27 cellular contexts compared by ENCODE assay signal in the genomic region with DNA sequence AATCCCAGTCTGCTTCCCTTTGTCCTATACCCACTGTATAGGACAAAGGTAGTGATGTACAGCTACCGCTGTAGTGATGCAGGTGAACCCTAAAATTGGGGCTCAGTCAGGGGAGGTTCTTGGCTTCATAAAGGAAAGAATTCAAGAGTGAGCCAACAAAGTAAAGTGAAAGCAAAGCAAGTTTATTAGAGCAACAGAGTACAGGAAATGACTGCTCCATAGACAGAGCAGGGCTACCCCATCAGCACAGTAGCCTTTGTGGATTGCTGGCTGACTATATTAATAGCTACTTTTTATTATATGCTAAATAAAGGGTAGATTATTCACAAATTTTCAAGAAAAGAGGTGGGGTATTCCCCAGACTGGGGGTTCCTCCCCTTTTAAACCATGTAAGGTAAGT. TPM values are rescaled to one million over a fixed set of nuclear protein-coding genes. Genes with fewer than 3 reads are reported as not detected.
A peak's percentile ranks its signal among the peaks of the same experiment; 100 is the strongest.
DNase-seq lines count a peak whose midpoint lies in the region; ATAC-seq, FAIRE-seq and TF ChIP-seq lines count a peak whose summit lies in the region.
"Had no signal": no experiment of that assay in that cellular context is flagged by ENCODE, and none has a peak within 500 bp of the region (broad histone marks: within the 10 kb centered on the region; RNA-seq: fewer than 3 reads in every experiment).

No MANE protein-coding gene starts in this region.

- no peak overlapping the region for H3K9ac ChIP-seq in K562 (ENCODE audit: insufficient read depth in 1 of 2, low read depth in 2 of 2, low read length in 2 of 2)
- H3K9ac ChIP-seq: GM23248 had no signal

- in situ Hi-C loops in K562 (cut with MboI): loop anchor here (10.0 kb wide), 1 partner anchor 385 kb away; no protein-coding TSS in a partner anchor

- TF ChIP-seq CTCF in CD4-positive, alpha-beta T cell (IDR thresholded peaks at IDR 0.05): no peak
- no peak for TF ChIP-seq CTCF in K562 (IDR thresholded peaks at IDR 0.05 in 2 of 3, conservative IDR thresholded peaks at IDR 0.05 in 1 of 3; ENCODE audit: insufficient read depth in 2 of 3, low read depth in 1 of 3, low read length in 3 of 3)
- no peak for TF ChIP-seq CTCF in upper lobe of left lung (IDR thresholded peaks at IDR 0.05)
- no peak for TF ChIP-seq CTCF in dorsolateral prefrontal cortex (IDR thresholded peaks at IDR 0.05 in 54 of 56, conservative IDR thresholded peaks at IDR 0.05 in 2 of 56; ENCODE audit: low read depth in 1 of 56, partially characterized antibody in 56 of 56)

- no peak overlapping the region for H3K4me2 ChIP-seq in K562 (ENCODE audit: insufficient read depth, low read length)

- no peaks in the 10 kb centered on the region for H4K20me1 ChIP-seq in K562 (replicated peaks; ENCODE audit: control insufficient read depth, insufficient read depth, low read length)

- H3K27me3 ChIP-seq in CD4-positive, alpha-beta T cell (ENCODE audit: control insufficient read depth, insufficient read depth, low read length): no peaks in the 10 kb centered on the region
- no peaks in the 10 kb centered on the region for H3K27me3 ChIP-seq in K562 (ENCODE audit: control insufficient read depth in 2 of 2, insufficient read depth in 2 of 2, low read length in 2 of 2)
- no peaks in the 10 kb centered on the region for H3K27me3 ChIP-seq in upper lobe of left lung
- H3K27me3 ChIP-seq in dorsolateral prefrontal cortex: no peaks in the 10 kb centered on the region

- 90% methylated on average over 1 of the region's 1 CpG for WGBS in K562 (ENCODE audit: insufficient coverage, low coverage, missing lambda C conversion rate)
- WGBS in upper lobe of left lung, 2 donors: 85 to 94% methylated on average over 1 of the region's 1 CpG

- H3K9me3 Mint-ChIP-seq in T-helper 1 cell treated with Interleukin-12 subunit alpha and Interleukin-12 subunit beta and Interleukin-4 antibody, amounts not matched to agents 30 μg/mL and 1 μg/mL, for 36 hours: no peaks in the 10 kb centered on the region
- H3K9me3 Mint-ChIP-seq in CD4-positive, alpha-beta T cell: no peaks in the 10 kb centered on the region

- no peaks in the 10 kb centered on the region for H3K36me3 Mint-ChIP-seq in T-helper 1 cell treated with Interleukin-12 subunit alpha and Interleukin-12 subunit beta and Interleukin-4 antibody, amounts not matched to agents 30 μg/mL and 1 μg/mL, for 36 hours (ENCODE audit: low read depth)
- H3K36me3 Mint-ChIP-seq in CD4-positive, alpha-beta T cell (ENCODE audit: low read depth): no peaks in the 10 kb centered on the region
- H3K36me3 Mint-ChIP-seq: CD4-positive, CD25-positive, alpha-beta regulatory T cell had no signal

- ATAC-seq in CD4-positive, alpha-beta T cell (ENCODE audit: poor library complexity): peak; percentile 37
- ATAC-seq in K562 (no peak), upper lobe of left lung (ENCODE audit: low FRiP score in 2 of 2) (no peak), HG03045 (IDR thresholded peaks at IDR 0.05; ENCODE audit: unreplicated experiment) (no peak)

- POLR2A ChIA-PET in CD4-positive, alpha-beta T cell (lab: Charles Lee): no interaction called here
- POLR2A ChIA-PET in K562 (lab: Yijun Ruan, JAX): no interaction called here

- no peak for TF ChIP-seq RAD21 in K562 (CRISPR knock-in tag; conservative IDR thresholded peaks at IDR 0.05 in 1 of 2, IDR thresholded peaks at IDR 0.05 in 1 of 2)

- no peaks in the 10 kb centered on the region for H3K9me3 ChIP-seq in CD4-positive, alpha-beta T cell (ENCODE audit: control insufficient read depth, low read length)
- no peaks in the 10 kb centered on the region for H3K9me3 ChIP-seq in K562 (replicated peaks; ENCODE audit: control insufficient read depth, insufficient read depth, low read depth, low read length)
- H3K9me3 ChIP-seq in upper lobe of left lung: no peaks in the 10 kb centered on the region

- H3K79me2 ChIP-seq in K562 (ENCODE audit: control insufficient read depth, insufficient read depth, low read length): no peaks in the 10 kb centered on the region

- CTCF ChIA-PET in CD4-positive, alpha-beta T cell (lab: Charles Lee): no interaction called here
- CTCF ChIA-PET in K562 (lab: Yijun Ruan, JAX; ENCODE audit: low intra/inter-chr PET ratio): no interaction called here

- no peaks in the 10 kb centered on the region for H3K36me3 ChIP-seq in K562 (ENCODE audit: control insufficient read depth, insufficient read depth, low read length)
- H3K36me3 ChIP-seq in upper lobe of left lung: no peaks in the 10 kb centered on the region

- TF ChIP-seq EP300 in K562 (IDR thresholded peaks at IDR 0.05; ENCODE audit: low read length) (no peak), upper lobe of left lung (IDR thresholded peaks at IDR 0.05) (no peak)

- no peak for TF ChIP-seq POLR2A in K562 (conservative IDR thresholded peaks at IDR 0.05)
- no peak for TF ChIP-seq POLR2A in upper lobe of left lung (IDR thresholded peaks at IDR 0.05)

- H3K4me1 Mint-ChIP-seq in T-helper 1 cell treated with Interleukin-12 subunit alpha and Interleukin-12 subunit beta and Interleukin-4 antibody, amounts not matched to agents 30 μg/mL and 1 μg/mL, for 36 hours (ENCODE audit: low read depth): peaks cover 8% of the 10 kb centered on the region
- peaks cover 8% of the 10 kb centered on the region for H3K4me1 Mint-ChIP-seq in CD4-positive, alpha-beta T cell (ENCODE audit: low read depth)
- H3K4me1 Mint-ChIP-seq: H9 had no signal

- no peaks in the 10 kb centered on the region for H3K27me3 Mint-ChIP-seq in T-helper 1 cell treated with Interleukin-12 subunit alpha and Interleukin-12 subunit beta and Interleukin-4 antibody, amounts not matched to agents 30 μg/mL and 1 μg/mL, for 36 hours (ENCODE audit: low read depth)
- H3K27me3 Mint-ChIP-seq in CD4-positive, alpha-beta T cell: no peaks in the 10 kb centered on the region

- H3K27ac ChIP-seq in CD4-positive, alpha-beta T cell (ENCODE audit: low read depth, low read length): no peak overlapping the region
- H3K27ac ChIP-seq in K562 (ENCODE audit: extremely low read depth, low read depth, low read length) (no peak overlapping the region), upper lobe of left lung (peak overlapping the region; percentile 60 to 77 (median 64)), dorsolateral prefrontal cortex (no peak overlapping the region)
- H3K27ac ChIP-seq: GM23248, RWPE1 had no signal

- peak overlapping the region; percentile 55; the same call in 1 of the 2 replicates for H2AFZ ChIP-seq in K562 (ENCODE audit: low read depth, low read length)
- H2AFZ ChIP-seq: GM23248 had no signal

- H3K4me3 ChIP-seq in K562 (no peak overlapping the region), upper lobe of left lung (no peak overlapping the region), dorsolateral prefrontal cortex (no peak overlapping the region)
- H3K4me3 ChIP-seq: GM23248 had no signal

- intact Hi-C loops in CD4-positive, alpha-beta T cell (cut with DNase I, micrococcal nuclease): no loop called here
- intact Hi-C loops in K562 (cut with micrococcal nuclease) (no loop called here), dorsolateral prefrontal cortex (cut with DNase I) (loop anchor here in 1 of 2 donors (10.0 kb wide), 1 partner anchor 235 kb away; no protein-coding TSS in a partner anchor)

- H3K4me3 Mint-ChIP-seq in T-helper 1 cell treated with Interleukin-12 subunit alpha and Interleukin-12 subunit beta and Interleukin-4 antibody, amounts not matched to agents 30 μg/mL and 1 μg/mL, for 36 hours: no peak overlapping the region
- no peak overlapping the region for H3K4me3 Mint-ChIP-seq in CD4-positive, alpha-beta T cell
- H3K4me3 Mint-ChIP-seq: CD4-positive, CD25-positive, alpha-beta regulatory T cell; H9 had no signal

- H3K9me1 ChIP-seq in K562 (ENCODE audit: control insufficient read depth, insufficient read depth, low read length): no peaks in the 10 kb centered on the region

- H3K4me1 ChIP-seq in K562 (replicated peaks in 1 of 2; ENCODE audit: control insufficient read depth in 2 of 2, insufficient read depth in 2 of 2, low read length in 2 of 2) (peaks cover 0 to 4% of the 10 kb centered on the region in 2 experiments; a peak in 1 of 5 replicates), upper lobe of left lung (peaks cover 0 to 11% (median 9%) of the 10 kb centered on the region in 4 donors)

- no peak for DNase-seq in T-helper 1 cell
- DNase-seq in CD4-positive, alpha-beta T cell: no peak
- no peak for DNase-seq in K562 (ENCODE audit: extremely low read depth in 1 of 4, low spot score in 3 of 4)
- DNase-seq in upper lobe of left lung: no peak
- DNase-seq in dorsolateral prefrontal cortex: no peak
- DNase-seq: 8988T; CD4-positive, CD25-positive, alpha-beta regulatory T cell; GM23248; H9; KBM-7; NCI-H1092; NCI-H1417 treated with DMSO at 0.1 percent for 48 hours; NCI-H1694 treated with DMSO at 0.1 percent for 48 hours; NCI-H2081; NCI-H2227 treated with DMSO at 0.1 percent for 48 hours; NCI-H526 treated with DMSO at 0.1 percent for 48 hours; SHP77 treated with DMSO at 0.1 percent for 48 hours had no signal

- peak overlapping the region; percentile 5 for H3K27ac Mint-ChIP-seq in T-helper 1 cell treated with Interleukin-12 subunit alpha and Interleukin-12 subunit beta and Interleukin-4 antibody, amounts not matched to agents 30 μg/mL and 1 μg/mL, for 36 hours
- no peak overlapping the region for H3K27ac Mint-ChIP-seq in CD4-positive, alpha-beta T cell
- H3K27ac Mint-ChIP-seq: H9 had no signal

- no peak for FAIRE-seq in K562 (lab: Jason Lieb, UNC)
- FAIRE-seq: D721Med, GM18507, HepG2 had no signal

- BruUV-seq in K562 (replicated peaks; lab: Mats Ljungman, UMichigan): no TSS peak

RNA-seq across cellular contexts. Expression of a gene that starts 3.3 kb away (rescaled TPM):
- not detected for total RNA-seq in CD4-positive, alpha-beta T cell
- total RNA-seq in K562 (2011; cell fraction: chromatin; rRNA removed; ENCODE audit: low replicate concordance): 0.19 and 0.33 TPM in 2 replicates
- not detected in 2 replicates for total RNA-seq in K562 (2011; cell fraction: nucleolus; rRNA removed)
- total RNA-seq in K562 (2011; cell fraction: nucleoplasm; rRNA removed): not detected in 2 replicates
- total RNA-seq in K562 (2014; rRNA removed): not detected in 2 replicates
- total RNA-seq in K562 (2014; rRNA removed; fragmentation: Illumina TruSeq; extraction: Trizol): 0.19 TPM in 1 of 2 replicates, not detected in the other
- total RNA-seq in K562 (2015; rRNA removed; fragmentation: Illumina TruSeq; extraction: Trizol): 0.15 TPM in 1 of 2 replicates, not detected in the other
- total RNA-seq in K562 (2021): 0.11 TPM in 1 of 2 replicates, not detected in the other
- polyA plus RNA-seq in K562 (2011; rRNA removed): 0.24 and 0.49 TPM in 2 replicates
- polyA plus RNA-seq in K562 (2011; cell fraction: cytosol; rRNA removed): 0.25 TPM in 1 of 2 replicates, not detected in the other
- 0.27 and 0.74 TPM in 2 replicates for polyA plus RNA-seq in K562 (2011; cell fraction: nucleus; rRNA removed)
- 0.08 and 0.32 TPM in 2 replicates for polyA plus RNA-seq in K562 (2012)
- 0.18 TPM in 1 of 2 replicates, not detected in the other for polyA plus RNA-seq in K562 (2014; fragmentation: Illumina TruSeq; extraction: Trizol)
- polyA plus RNA-seq in K562 (2014; fragmentation: Nextera tagmentation; extraction: Ambion mirVana): under 1 TPM; 0.03 to 0.06 TPM
- 0.07 and 0.15 TPM in 2 replicates for polyA plus RNA-seq in K562 (2014; rRNA removed)
- 0.45 TPM in 1 of 2 replicates, not detected in the other for polyA minus RNA-seq in K562 (2011; rRNA and poly(A)+ RNA removed)
- polyA minus RNA-seq in K562 (2011; cell fraction: cytosol; rRNA and poly(A)+ RNA removed): not detected in 2 replicates
- polyA minus RNA-seq in K562 (2011; cell fraction: nucleus; rRNA and poly(A)+ RNA removed): 0.13 TPM in 1 of 2 replicates, not detected in the other
- total RNA-seq in upper lobe of left lung: 1 to 10 TPM in 1 of 6 donors, under 1 TPM in 3, not detected in 2; 0.55 to 1.7 (median 0.86) TPM
- 1 to 10 TPM in 34 of 120 experiments, under 1 TPM in 77, not detected in 9; 0.31 to 1.9 (median 0.80) TPM for total RNA-seq in dorsolateral prefrontal cortex
- total RNA-seq: Daoy, G401, GM23248, HT1080 had no signal
- polyA plus RNA-seq: BJ; CD4-positive, CD25-positive, alpha-beta regulatory T cell; GM23248 had no signal

RNA-seq across cellular contexts. Expression of a gene that starts 15.2 kb away (rescaled TPM):
- under 1 TPM in 1 of 2 experiments, not detected in 1; 0.17 TPM for total RNA-seq in CD4-positive, alpha-beta T cell
- total RNA-seq in K562 (2011; cell fraction: chromatin; rRNA removed; ENCODE audit: low replicate concordance): 44.7 and 63.1 TPM in 2 replicates
- 47.8 and 49.7 TPM in 2 replicates for total RNA-seq in K562 (2011; cell fraction: nucleolus; rRNA removed)
- total RNA-seq in K562 (2011; cell fraction: nucleoplasm; rRNA removed): 53.6 and 55.5 TPM in 2 replicates
- total RNA-seq in K562 (2014; rRNA removed): 14.9 and 18.4 TPM in 2 replicates
- total RNA-seq in K562 (2014; rRNA removed; fragmentation: Illumina TruSeq; extraction: Trizol): 3.9 and 5.0 TPM in 2 replicates
- 6.7 and 7.5 TPM in 2 replicates for total RNA-seq in K562 (2015; rRNA removed; fragmentation: Illumina TruSeq; extraction: Trizol)
- 18.3 and 18.5 TPM in 2 replicates for total RNA-seq in K562 (2021)
- polyA plus RNA-seq in K562 (2011; rRNA removed): 11.2 and 25.4 TPM in 2 replicates
- 18.2 and 21.2 TPM in 2 replicates for polyA plus RNA-seq in K562 (2011; cell fraction: cytosol; rRNA removed)
- polyA plus RNA-seq in K562 (2011; cell fraction: nucleus; rRNA removed): 170 and 177 TPM in 2 replicates
- 19.4 and 33.2 TPM in 2 replicates for polyA plus RNA-seq in K562 (2012)
- 7.5 and 8.3 TPM in 2 replicates for polyA plus RNA-seq in K562 (2014; fragmentation: Illumina TruSeq; extraction: Trizol)
- 1 to 10 TPM in 1 of 2 experiments, under 1 TPM in 1; 0.24 to 1.2 TPM for polyA plus RNA-seq in K562 (2014; fragmentation: Nextera tagmentation; extraction: Ambion mirVana)
- 19.0 and 22.2 TPM in 2 replicates for polyA plus RNA-seq in K562 (2014; rRNA removed)
- polyA minus RNA-seq in K562 (2011; rRNA and poly(A)+ RNA removed): 4.1 and 4.2 TPM in 2 replicates
- 5.7 and 7.6 TPM in 2 replicates for polyA minus RNA-seq in K562 (2011; cell fraction: cytosol; rRNA and poly(A)+ RNA removed)
- polyA minus RNA-seq in K562 (2011; cell fraction: nucleus; rRNA and poly(A)+ RNA removed): 14.1 and 22.0 TPM in 2 replicates
- total RNA-seq in upper lobe of left lung: 10 to 100 TPM in 5 of 6 donors, 1 to 10 TPM in 1; 9.3 to 85.9 (median 11.5) TPM
- total RNA-seq in dorsolateral prefrontal cortex: 10 to 100 TPM in 119 of 120 experiments, 1 to 10 TPM in 1; 7.3 to 39.8 (median 20.8) TPM
- total RNA-seq: CD4-positive, CD25-positive, alpha-beta regulatory T cell; G401 had no signal
- polyA plus RNA-seq: CD4-positive, CD25-positive, alpha-beta regulatory T cell had no signal

RNA-seq across cellular contexts. Expression of a gene that starts 25.9 kb away (rescaled TPM):
- under 1 TPM in 1 of 2 experiments, not detected in 1; 0.58 TPM for total RNA-seq in CD4-positive, alpha-beta T cell
- 1.6 and 7.8 TPM in 2 replicates for total RNA-seq in K562 (2011; cell fraction: chromatin; rRNA removed; ENCODE audit: low replicate concordance)
- 1.5 and 2.0 TPM in 2 replicates for total RNA-seq in K562 (2011; cell fraction: nucleolus; rRNA removed)
- 3.7 and 4.1 TPM in 2 replicates for total RNA-seq in K562 (2011; cell fraction: nucleoplasm; rRNA removed)
- 0.45 TPM in 2 replicates for total RNA-seq in K562 (2014; rRNA removed)
- total RNA-seq in K562 (2014; rRNA removed; fragmentation: Illumina TruSeq; extraction: Trizol): 0.44 and 1.1 TPM in 2 replicates
- total RNA-seq in K562 (2015; rRNA removed; fragmentation: Illumina TruSeq; extraction: Trizol): 0.23 and 0.29 TPM in 2 replicates
- total RNA-seq in K562 (2021): 1.3 and 1.7 TPM in 2 replicates
- polyA plus RNA-seq in K562 (2011; rRNA removed): 1.4 and 1.7 TPM in 2 replicates
- polyA plus RNA-seq in K562 (2011; cell fraction: cytosol; rRNA removed): 0.03 and 0.24 TPM in 2 replicates
- polyA plus RNA-seq in K562 (2011; cell fraction: nucleus; rRNA removed): 0.82 and 1.4 TPM in 2 replicates
- polyA plus RNA-seq in K562 (2012): 0.42 and 0.53 TPM in 2 replicates
- polyA plus RNA-seq in K562 (2014; fragmentation: Illumina TruSeq; extraction: Trizol): 0.65 and 0.69 TPM in 2 replicates
- under 1 TPM in 1 of 2 experiments, not detected in 1; 0.17 TPM for polyA plus RNA-seq in K562 (2014; fragmentation: Nextera tagmentation; extraction: Ambion mirVana)
- polyA plus RNA-seq in K562 (2014; rRNA removed): 0.24 and 0.42 TPM in 2 replicates
- 2.1 and 2.6 TPM in 2 replicates for polyA minus RNA-seq in K562 (2011; rRNA and poly(A)+ RNA removed)
- polyA minus RNA-seq in K562 (2011; cell fraction: cytosol; rRNA and poly(A)+ RNA removed): 0.86 and 1.2 TPM in 2 replicates
- polyA minus RNA-seq in K562 (2011; cell fraction: nucleus; rRNA and poly(A)+ RNA removed): 2.0 and 3.7 TPM in 2 replicates
- total RNA-seq in upper lobe of left lung: not detected
- total RNA-seq in dorsolateral prefrontal cortex: 1 to 10 TPM in 21 of 120 experiments, under 1 TPM in 53, not detected in 46; 0.23 to 3.2 (median 0.73) TPM
- total RNA-seq: CD4-positive, CD25-positive, alpha-beta regulatory T cell; G401; GM23248; H9; HepG2 had no signal
- polyA plus RNA-seq: HepG2 had no signal

Comparison
In these comparisons a context has a peak if more than half of its experiments do, and no peak if none do; other contexts are left out.
1. H3K27ac ChIP-seq: peak in upper lobe of left lung (4 of 4); none in CD4-positive, alpha-beta T cell (single experiment), K562 (single experiment) and dorsolateral prefrontal cortex (0 of 59).
2. RNA of a gene that starts 15.2 kb away (total RNA-seq): 7.3 to 39.8 TPM in dorsolateral prefrontal cortex, 3.9 to 63.1 TPM in K562 and 9.3 to 85.9 TPM in upper lobe of left lung; 0.17 TPM in CD4-positive, alpha-beta T cell; every median in the first group is over 4 times any median in the second.